In genomic region chr3:190721330-190721729, GRCh38 we compare ENCODE assay signal across 11 cellular contexts.
DNase-seq lines count a peak whose midpoint lies in the region; ATAC-seq and TF ChIP-seq lines count a peak whose summit lies in the region.
"Had no signal": no experiment of that assay in that cellular context is flagged by ENCODE, and none has a peak within 500 bp of the region (broad histone marks: within the 10 kb centered on the region; RNA-seq: fewer than 3 reads in every experiment).

No MANE protein-coding gene starts in this region.

- DNase-seq in GM13976 (ENCODE audit: low spot score) (peak; percentile 18), activated B cell treated with CpG ODN at 0.5 μM for 24 hours (no peak), NOMO-1 (lab: John Stamatoyannopoulos, UW; ENCODE audit: unreplicated experiment in 2 of 2) (no peak), DMS114 treated with DMSO at 0.1 percent for 48 hours (lab: John Stamatoyannopoulos, UW; ENCODE audit: unreplicated experiment) (no peak), SJCRH30 (no peak), NCI-H526 treated with DMSO at 0.1 percent for 48 hours (lab: John Stamatoyannopoulos, UW) (no peak)
- DNase-seq: CD8-positive, alpha-beta memory T cell; MV-4-11 had no signal

- H3K27me3 Mint-ChIP-seq in activated B cell treated with CpG ODN at 0.5 μM for 24 hours = peaks cover 5% of the 10 kb centered on the region
- H3K27me3 Mint-ChIP-seq: CD8-positive, alpha-beta memory T cell had no signal

- intact Hi-C loops in activated B cell treated with CpG ODN at 0.5 μM for 24 hours (cut with micrococcal nuclease) = no loop called here

- peak; percentile 95 for ATAC-seq in GM21423 (IDR thresholded peaks at IDR 0.05; ENCODE audit: unreplicated experiment)
- ATAC-seq in HG03175 (IDR thresholded peaks at IDR 0.05; ENCODE audit: unreplicated experiment) = peak; percentile 91
- peak; percentile 34 for ATAC-seq in activated B cell treated with CpG ODN at 0.5 μM for 24 hours (ENCODE audit: low read depth)

- no peak overlapping the region for H3K4me3 ChIP-seq in SJCRH30
- H3K4me3 ChIP-seq: neural progenitor cell had no signal

- H3K4me3 Mint-ChIP-seq in activated B cell treated with CpG ODN at 0.5 μM for 24 hours = no peak overlapping the region
- H3K4me3 Mint-ChIP-seq: CD8-positive, alpha-beta memory T cell; neural progenitor cell had no signal

- H3K9me3 ChIP-seq in SJCRH30 (replicated peaks) = no peaks in the 10 kb centered on the region

- no peaks in the 10 kb centered on the region for H3K36me3 ChIP-seq in SJCRH30
- H3K36me3 ChIP-seq: neural progenitor cell had no signal

- no peaks in the 10 kb centered on the region for H3K36me3 Mint-ChIP-seq in activated B cell treated with CpG ODN at 0.5 μM for 24 hours (ENCODE audit: low read depth)
- H3K36me3 Mint-ChIP-seq: CD8-positive, alpha-beta memory T cell; neural progenitor cell had no signal

- no peak overlapping the region for H3K27ac Mint-ChIP-seq in activated B cell treated with CpG ODN at 0.5 μM for 24 hours
- H3K27ac Mint-ChIP-seq: CD8-positive, alpha-beta memory T cell; neural progenitor cell had no signal

- POLR2A ChIA-PET in activated B cell treated with CpG ODN at 0.5 μM for 24 hours (lab: Charles Lee) = no interaction called here

- H3K27me3 ChIP-seq in SJCRH30 = no peaks in the 10 kb centered on the region
- H3K27me3 ChIP-seq: neural progenitor cell had no signal

- H3K4me1 ChIP-seq in SJCRH30 = peaks cover 12% of the 10 kb centered on the region
- H3K4me1 ChIP-seq: neural progenitor cell had no signal

- TF ChIP-seq CTCF in GM13976 (IDR thresholded peaks at IDR 0.05; ENCODE audit: borderline replicate concordance, control extremely low read depth, extremely low read depth, insufficient read depth, missing control alignments) (no peak), activated B cell treated with CpG ODN at 0.5 μM for 24 hours (IDR thresholded peaks at IDR 0.05) (no peak)

- CTCF ChIA-PET in activated B cell treated with CpG ODN at 0.5 μM for 24 hours (lab: Charles Lee) = no interaction called here

- H3K4me1 Mint-ChIP-seq in activated B cell treated with CpG ODN at 0.5 μM for 24 hours = no peaks in the 10 kb centered on the region
- H3K4me1 Mint-ChIP-seq: CD8-positive, alpha-beta memory T cell had no signal

- no peak overlapping the region for H3K27ac ChIP-seq in SJCRH30
- H3K27ac ChIP-seq: neural progenitor cell had no signal

- in situ Hi-C loops in GM13976 (cut with MboI; ENCODE audit: low sequenced_read_pairs, unreplicated experiment) = no loop called here

- H3K9me3 Mint-ChIP-seq in activated B cell treated with CpG ODN at 0.5 μM for 24 hours = no peaks in the 10 kb centered on the region
- H3K9me3 Mint-ChIP-seq: neural progenitor cell had no signal

Comparison
In these comparisons a context has a peak if more than half of its experiments do, and no peak if none do; other contexts are left out.
1. ATAC-seq: peak in every context shown above with its lines; median percentile 95 in GM21423; 91 in HG03175; 34 in activated B cell treated with CpG ODN at 0.5 μM for 24 hours.